In the genomic region with DNA sequence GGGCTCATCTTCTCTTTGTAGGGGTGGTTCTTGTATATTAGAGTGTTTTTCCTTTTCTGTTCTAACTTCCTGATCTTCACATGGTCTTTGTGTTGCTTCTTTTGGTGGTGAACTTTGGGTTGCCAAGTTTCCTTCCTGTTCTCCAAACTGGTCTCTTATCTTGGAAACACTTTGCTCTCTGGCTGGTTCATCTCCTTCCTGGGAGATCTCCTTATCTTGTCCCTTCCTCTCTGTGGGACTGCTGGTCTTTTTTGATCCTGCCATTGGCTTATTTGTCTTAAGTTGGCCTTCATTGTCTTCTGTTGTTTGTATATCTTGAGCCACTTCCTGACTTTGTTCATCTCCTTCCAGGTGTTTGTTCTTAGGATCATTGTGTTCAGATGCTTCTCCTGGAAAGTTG, we compare ENCODE assay signal across 38 cellular contexts. TPM values are rescaled to one million over a fixed set of nuclear protein-coding genes. Genes with fewer than 3 reads are reported as not detected.
"Had no signal": no experiment of that assay in that cellular context is flagged by ENCODE, and none has a peak within 500 bp of the region (broad histone marks: within the 10 kb centered on the region; RNA-seq: fewer than 3 reads in every experiment).

No MANE protein-coding gene starts in this region.

- ATAC-seq: activated CD4-positive, alpha-beta T cell treated with anti-CD3 and anti-CD28 coated beads for 36 hours; activated CD4-positive, CD25-positive, alpha-beta regulatory T cell treated with anti-CD3 and anti-CD28 coated beads, Interleukin-2, amount 50 U/mL, for 24 hours; activated CD8-positive, alpha-beta T cell treated with anti-CD3 and anti-CD28 coated beads, Interleukin-2, amount 10 ng/mL, durations not matched to agents 7 days and 5 days; body of pancreas; PC-3; SK-N-SH treated with all-trans-retinoic acid at 6 μM for 48 hours; WTC11 had no signal

- H3K36me3 ChIP-seq: breast epithelium, MG63, Peyer's patch had no signal

- H3K4me1 ChIP-seq: body of pancreas, breast epithelium, Peyer's patch had no signal

- H3K4me2 ChIP-seq: KMS-11 had no signal

- H3K27ac ChIP-seq: body of pancreas, breast epithelium, KMS-11, Peyer's patch had no signal

- H3K9me3 ChIP-seq: body of pancreas, breast epithelium, MG63, Peyer's patch had no signal

- DNase-seq: activated CD4-positive, alpha-beta T cell treated with anti-CD3 and anti-CD28 coated beads for 36 hours; activated CD4-positive, alpha-beta T cell treated with anti-CD3 and anti-CD28 coated beads, Interleukin-2, amount 10 ng/mL, durations not matched to agents 7 days and 5 days; activated CD4-positive, alpha-beta T cell treated with anti-CD3 and anti-CD28 coated beads, Interleukin-2, amount 50 U/mL, for 48 hours; activated CD8-positive, alpha-beta T cell treated with anti-CD3 and anti-CD28 coated beads, Interleukin-2, amount 10 ng/mL, durations not matched to agents 7 days and 5 days; activated gamma-delta T cell; activated naive CD4-positive, alpha-beta T cell treated with Interleukin-2 at 50 U/mL for 16 hours; activated naive CD8-positive, alpha-beta T cell treated with anti-CD3 and anti-CD28 coated beads, Interleukin-2, amount 10 ng/mL, durations not matched to agents 7 days and 5 days; activated T-cell treated with anti-CD3 and anti-CD28 coated beads, Interleukin-2, amount 50 U/mL, for 24 hours; amygdala; body of pancreas; cerebellar nuclear complex; MG63; NCI-H1048; NCI-H1105 treated with DMSO at 0.1 percent for 48 hours; NCI-H1436; NCI-H1694 treated with DMSO at 0.1 percent for 48 hours; NCI-H2029; NCI-H345; NCI-H524 treated with DMSO at 0.1 percent for 48 hours; PC-3; Peyer's patch; RPMI8226; SHP77 treated with DMSO at 0.1 percent for 48 hours; SW 1271; T-helper 1 cell; T-helper 2 cell; T-helper 9 cell had no signal

- FAIRE-seq: astrocyte had no signal

- H3K9ac ChIP-seq: KMS-11 had no signal

- H3K27me3 ChIP-seq: body of pancreas, Peyer's patch had no signal

- H3K4me3 ChIP-seq: body of pancreas, breast epithelium, MG63, Peyer's patch had no signal

RNA-seq across cellular contexts. Expression of gene TCHHL1, which starts 2.1 kb away (rescaled TPM):
- total RNA-seq: activated CD4-positive, alpha-beta T cell treated with anti-CD3 and anti-CD28 coated beads for 36 hours; activated CD4-positive, alpha-beta T cell treated with anti-CD3 and anti-CD28 coated beads, Interleukin-2, amount 10 ng/mL, durations not matched to agents 7 days and 5 days; activated CD8-positive, alpha-beta T cell treated with anti-CD3 and anti-CD28 coated beads, Interleukin-2, amount 10 ng/mL, durations not matched to agents 7 days and 5 days; activated naive CD8-positive, alpha-beta T cell treated with anti-CD3 and anti-CD28 coated beads, Interleukin-2, amount 10 ng/mL, durations not matched to agents 7 days and 5 days; activated T-helper 2 cell treated with anti-CD3 and anti-CD28 coated beads, Interferon-gamma antibody, Interleukin-2, Interleukin-4, amounts not matched to agents 10 μg/mL and 5 μg/mL and 100 μg/mL, durations not matched to agents 14 hours and 24 hours and 36 hours; astrocyte; body of pancreas; breast epithelium; cardiac septum; NCI-H460; PC-3; Peyer's patch; SK-MEL-5; WTC11 had no signal
- polyA plus RNA-seq: adipose tissue had no signal

RNA-seq across cellular contexts. Expression of gene TCHH, which starts 28.5 kb away (rescaled TPM):
- total RNA-seq: PC-3 had no signal
